8 cellular contexts compared by ENCODE assay signal in the genomic region with DNA sequence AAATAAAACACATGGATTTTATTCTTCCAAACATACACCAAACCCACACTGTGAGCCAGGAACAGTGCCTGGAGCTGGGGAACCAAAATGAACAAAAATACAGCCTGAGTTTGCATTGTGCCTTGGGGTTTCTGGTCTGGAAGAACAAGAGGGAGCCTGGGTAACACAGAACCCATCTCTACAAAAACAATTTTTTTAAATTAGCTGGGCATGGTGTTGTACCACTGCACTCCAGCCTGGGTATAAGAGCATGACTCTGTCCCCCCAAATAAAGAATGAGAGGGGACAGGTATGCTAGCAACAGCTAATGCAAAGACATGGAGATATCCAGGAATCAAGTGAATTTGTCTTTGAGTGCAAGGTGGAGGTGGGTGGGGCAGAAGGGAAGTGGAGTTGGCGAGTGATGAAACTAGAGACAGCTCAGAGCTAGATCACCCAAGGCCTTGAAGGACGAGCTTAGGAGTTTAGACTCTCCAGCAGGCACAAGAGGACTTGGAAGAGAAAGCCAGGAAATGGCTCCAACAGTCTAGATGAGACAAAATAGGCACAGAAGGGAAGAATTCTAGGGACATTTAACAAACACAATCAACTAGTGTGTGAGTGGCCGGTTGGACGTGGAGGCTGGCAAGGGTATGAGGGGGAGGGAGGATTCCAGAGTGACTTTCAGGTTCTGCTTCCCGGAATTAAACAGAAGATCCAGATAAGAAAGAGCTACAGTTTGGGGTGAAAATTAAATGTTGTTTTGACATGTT. TPM values are rescaled to one million over a fixed set of nuclear protein-coding genes. Genes with fewer than 3 reads are reported as not detected.
A peak's percentile ranks its signal among the peaks of the same experiment; 100 is the strongest.
DNase-seq lines count a peak whose midpoint lies in the region; ATAC-seq lines count a peak whose summit lies in the region.

No MANE protein-coding gene starts in this region.

- H3K4me3 ChIP-seq in CD4-positive, CD25-positive, alpha-beta regulatory T cell (ENCODE audit: low read depth, low read length): peak overlapping the region; percentile 80

- peaks cover 30% of the 10 kb centered on the region for H3K36me3 Mint-ChIP-seq in CD4-positive, CD25-positive, alpha-beta regulatory T cell
- H3K36me3 Mint-ChIP-seq in natural killer cell treated with Interleukin-12 subunit alpha and Interleukin-12 subunit beta and Interleukin-15 and Interleukin-18, amount 100 ng/mL, for 72 hours: peaks cover 12% of the 10 kb centered on the region

- H3K36me3 ChIP-seq in CD4-positive, CD25-positive, alpha-beta regulatory T cell (ENCODE audit: control insufficient read depth, insufficient read depth, low read length): peaks cover 12% of the 10 kb centered on the region

- peak in 1 of 3 donors; percentile 58 for DNase-seq in CD4-positive, CD25-positive, alpha-beta regulatory T cell
- DNase-seq in NOMO-1 (lab: John Stamatoyannopoulos, UW; ENCODE audit: unreplicated experiment in 2 of 2) (peak; percentile 25 to 30), cerebellar cortex (ENCODE audit: low spot score) (peak; percentile 39), cortex of kidney (lab: John Stamatoyannopoulos, UW) (no peak), left colon (no peak), SKM-1 (lab: John Stamatoyannopoulos, UW; ENCODE audit: unreplicated experiment) (no peak)
- DNase-seq in natural killer cell treated with Interleukin-12 subunit alpha and Interleukin-12 subunit beta and Interleukin-15 and Interleukin-18, amount 100 ng/mL, for 72 hours (ENCODE audit: low spot score): no peak

- H3K27me3 Mint-ChIP-seq in CD4-positive, CD25-positive, alpha-beta regulatory T cell: no peaks in the 10 kb centered on the region
- H3K27me3 Mint-ChIP-seq in natural killer cell treated with Interleukin-12 subunit alpha and Interleukin-12 subunit beta and Interleukin-15 and Interleukin-18, amount 100 ng/mL, for 72 hours: no peaks in the 10 kb centered on the region

- no peaks in the 10 kb centered on the region for H3K9me3 ChIP-seq in CD4-positive, CD25-positive, alpha-beta regulatory T cell (ENCODE audit: control insufficient read depth in 2 of 2, low read length in 2 of 2)

- peak overlapping the region; percentile 70 for H3K27ac ChIP-seq in CD4-positive, CD25-positive, alpha-beta regulatory T cell (ENCODE audit: insufficient read depth, low read length, poor library complexity, severe bottlenecking)

- H3K27me3 ChIP-seq in CD4-positive, CD25-positive, alpha-beta regulatory T cell (ENCODE audit: control insufficient read depth, insufficient read depth, low read length): no peaks in the 10 kb centered on the region

- peak overlapping the region; percentile 89 to 100 (median 93) for H3K27ac Mint-ChIP-seq in CD4-positive, CD25-positive, alpha-beta regulatory T cell
- peak overlapping the region; percentile 90 to 91 for H3K27ac Mint-ChIP-seq in natural killer cell treated with Interleukin-12 subunit alpha and Interleukin-12 subunit beta and Interleukin-15 and Interleukin-18, amount 100 ng/mL, for 72 hours

- H3K4me1 Mint-ChIP-seq in CD4-positive, CD25-positive, alpha-beta regulatory T cell: peaks cover 28 to 82% (median 65%) of the 10 kb centered on the region in 4 donors
- H3K4me1 Mint-ChIP-seq in natural killer cell treated with Interleukin-12 subunit alpha and Interleukin-12 subunit beta and Interleukin-15 and Interleukin-18, amount 100 ng/mL, for 72 hours (ENCODE audit: low read depth in 2 of 2): peaks cover 37 to 52% of the 10 kb centered on the region in 2 donors

- peaks cover 93% of the 10 kb centered on the region for H3K4me1 ChIP-seq in CD4-positive, CD25-positive, alpha-beta regulatory T cell (ENCODE audit: control insufficient read depth, insufficient read depth, low read length, poor library complexity, severe bottlenecking)

- no peaks in the 10 kb centered on the region for H3K9me3 Mint-ChIP-seq in CD4-positive, CD25-positive, alpha-beta regulatory T cell
- H3K9me3 Mint-ChIP-seq in natural killer cell treated with Interleukin-12 subunit alpha and Interleukin-12 subunit beta and Interleukin-15 and Interleukin-18, amount 100 ng/mL, for 72 hours: no peaks in the 10 kb centered on the region

- peak; percentile 30 to 36 for ATAC-seq in CD4-positive, CD25-positive, alpha-beta regulatory T cell (ENCODE audit: low read depth in 2 of 2)
- ATAC-seq in natural killer cell treated with Interleukin-12 subunit alpha and Interleukin-12 subunit beta and Interleukin-15 and Interleukin-18, amount 100 ng/mL, for 72 hours: peak in 1 of 2 donors; percentile 63
- no peak for ATAC-seq in left colon
- no peak for ATAC-seq in GM19324 (IDR thresholded peaks at IDR 0.05; ENCODE audit: low FRiP score, unreplicated experiment)

- peak overlapping the region; percentile 73 to 92 (median 85) for H3K4me3 Mint-ChIP-seq in CD4-positive, CD25-positive, alpha-beta regulatory T cell
- peak overlapping the region; percentile 85 for H3K4me3 Mint-ChIP-seq in natural killer cell treated with Interleukin-12 subunit alpha and Interleukin-12 subunit beta and Interleukin-15 and Interleukin-18, amount 100 ng/mL, for 72 hours

- intact Hi-C loops in left colon (cut with DNase I, micrococcal nuclease): no loop called here

RNA-seq across cellular contexts. Expression of a gene that starts 47.4 kb away (rescaled TPM):
- 253 TPM for total RNA-seq in CD4-positive, CD25-positive, alpha-beta regulatory T cell
- 100 to 1,000 TPM; 147 to 218 (median 188) TPM for polyA plus RNA-seq in CD4-positive, CD25-positive, alpha-beta regulatory T cell
- total RNA-seq in natural killer cell treated with Interleukin-12 subunit alpha and Interleukin-12 subunit beta and Interleukin-15 and Interleukin-18, amount 100 ng/mL, for 72 hours: 100 to 1,000 TPM; 124 to 141 TPM
- 10 to 100 TPM; 27.2 to 53.0 TPM for total RNA-seq in left colon

RNA-seq across cellular contexts. Expression of a gene that starts 58.1 kb away (rescaled TPM):
- 29.9 TPM for total RNA-seq in CD4-positive, CD25-positive, alpha-beta regulatory T cell
- 1 to 10 TPM; 2.8 to 4.5 (median 3.1) TPM for polyA plus RNA-seq in CD4-positive, CD25-positive, alpha-beta regulatory T cell
- total RNA-seq in natural killer cell treated with Interleukin-12 subunit alpha and Interleukin-12 subunit beta and Interleukin-15 and Interleukin-18, amount 100 ng/mL, for 72 hours: 10 to 100 TPM; 32.6 to 32.8 TPM
- 10 to 100 TPM; 44.6 to 48.6 TPM for total RNA-seq in left colon

Comparison
In these comparisons a context has a peak if more than half of its experiments do, and no peak if none do; other contexts are left out.
1. ATAC-seq: peak in CD4-positive, CD25-positive, alpha-beta regulatory T cell (2 of 2); none in left colon (single experiment) and GM19324 (single experiment).
2. DNase-seq: peak in NOMO-1 (2 of 2) and cerebellar cortex (single experiment); none in natural killer cell treated with Interleukin-12 subunit alpha and Interleukin-12 subunit beta and Interleukin-15 and Interleukin-18, amount 100 ng/mL, for 72 hours (single experiment), cortex of kidney (single experiment), left colon (0 of 2) and SKM-1 (single experiment).